Comparison of ENCODE assay signal across 11 cellular contexts in the genomic region with DNA sequence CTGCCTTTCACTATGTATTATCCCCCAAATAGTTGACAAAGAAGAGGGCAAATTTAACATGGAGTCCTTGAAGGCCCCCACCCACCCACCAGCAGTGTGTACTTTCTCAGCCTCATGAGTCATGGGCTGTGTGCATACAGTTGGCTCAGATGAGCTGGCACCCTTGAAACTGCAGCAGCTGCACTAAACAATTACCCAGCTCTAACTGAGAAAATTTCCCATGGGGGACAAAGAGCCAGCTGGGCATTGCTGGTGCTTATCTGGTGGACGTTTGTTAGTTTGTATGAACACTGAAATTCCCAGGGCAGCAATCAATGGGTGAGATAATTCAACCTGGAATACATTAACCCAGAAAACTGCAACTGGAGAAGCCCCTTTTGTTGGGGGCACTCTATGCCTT.
DNase-seq lines count a peak whose midpoint lies in the region; ATAC-seq, FAIRE-seq and TF ChIP-seq lines count a peak whose summit lies in the region.
"Had no signal": no experiment of that assay in that cellular context is flagged by ENCODE, and none has a peak within 500 bp of the region (broad histone marks: within the 10 kb centered on the region; RNA-seq: fewer than 3 reads in every experiment).

No MANE protein-coding gene starts in this region.

- peak; percentile 28 for DNase-seq in NCI-H2196 (lab: John Stamatoyannopoulos, UW; ENCODE audit: unreplicated experiment)
- no peak for DNase-seq in stimulated activated effector memory CD8-positive, alpha-beta T cell treated with anti-CD3 and anti-CD28 coated beads, Interleukin-12 subunit alpha, Interleukin-12 subunit beta, amount 100 ng/mL, for 72 hours (ENCODE audit: low spot score in 2 of 2)
- no peak for DNase-seq in omental fat pad (ENCODE audit: low spot score)
- DNase-seq in D721Med (ENCODE audit: insufficient read length, low spot score): no peak
- no peak for DNase-seq in CD4-positive, alpha-beta memory T cell
- DNase-seq: H7, IMR-90 had no signal

- no peaks in the 10 kb centered on the region for H3K27me3 ChIP-seq in CD4-positive, alpha-beta memory T cell (ENCODE audit: insufficient read depth, low read length)
- H3K27me3 ChIP-seq: SJSA1 had no signal

- H3K27ac ChIP-seq in CD4-positive, alpha-beta memory T cell (ENCODE audit: low read depth, low read length): no peak overlapping the region
- H3K27ac ChIP-seq: SJSA1, skin epidermis had no signal

- intact Hi-C loops in CD4-positive, alpha-beta memory T cell (cut with micrococcal nuclease): no loop called here

- no peak overlapping the region for H3K4me3 ChIP-seq in CD4-positive, alpha-beta memory T cell (ENCODE audit: low read length in 2 of 2)
- H3K4me3 ChIP-seq: SJSA1, skin epidermis had no signal

- TF ChIP-seq CTCF in omental fat pad (IDR thresholded peaks at IDR 0.05) (no peak), D721Med (IDR thresholded peaks at IDR 0.05; ENCODE audit: insufficient read depth, missing control alignments) (no peak)

- no peak overlapping the region for H3K4me3 Mint-ChIP-seq in stimulated activated effector memory CD8-positive, alpha-beta T cell treated with anti-CD3 and anti-CD28 coated beads, Interleukin-12 subunit alpha, Interleukin-12 subunit beta, amount 100 ng/mL, for 72 hours
- H3K4me3 Mint-ChIP-seq in CD4-positive, alpha-beta memory T cell: no peak overlapping the region

- H3K9me3 ChIP-seq in CD4-positive, alpha-beta memory T cell (ENCODE audit: control insufficient read depth in 1 of 2, low read length in 2 of 2): no peaks in the 10 kb centered on the region
- H3K9me3 ChIP-seq: SJSA1 had no signal

- CTCF ChIA-PET in CD4-positive, alpha-beta memory T cell (lab: Charles Lee; ENCODE audit: partially characterized antibody): no interaction called here

- no peaks in the 10 kb centered on the region for H3K36me3 Mint-ChIP-seq in stimulated activated effector memory CD8-positive, alpha-beta T cell treated with anti-CD3 and anti-CD28 coated beads, Interleukin-12 subunit alpha, Interleukin-12 subunit beta, amount 100 ng/mL, for 72 hours
- H3K36me3 Mint-ChIP-seq in CD4-positive, alpha-beta memory T cell: no peaks in the 10 kb centered on the region

- POLR2A ChIA-PET in CD4-positive, alpha-beta memory T cell (lab: Charles Lee; ENCODE audit: partially characterized antibody): no interaction called here

- FAIRE-seq in D721Med (lab: Jason Lieb, UNC): no peak

- H3K27me3 Mint-ChIP-seq in CD4-positive, alpha-beta memory T cell: peaks cover 0 to 2% of the 10 kb centered on the region in 2 donors

- no peaks in the 10 kb centered on the region for H3K4me1 ChIP-seq in CD4-positive, alpha-beta memory T cell (ENCODE audit: insufficient read depth, low read length)

- peak; percentile 51 for ATAC-seq in HG03039 (IDR thresholded peaks at IDR 0.05; ENCODE audit: unreplicated experiment)
- peak; percentile 69 for ATAC-seq in esophagus mucosa
- ATAC-seq in stimulated activated effector memory CD8-positive, alpha-beta T cell treated with anti-CD3 and anti-CD28 coated beads, Interleukin-12 subunit alpha, Interleukin-12 subunit beta, amount 100 ng/mL, for 72 hours: peak; percentile 66
- ATAC-seq in omental fat pad (ENCODE audit: low FRiP score): no peak

- no peak overlapping the region for H3K27ac Mint-ChIP-seq in stimulated activated effector memory CD8-positive, alpha-beta T cell treated with anti-CD3 and anti-CD28 coated beads, Interleukin-12 subunit alpha, Interleukin-12 subunit beta, amount 100 ng/mL, for 72 hours
- H3K27ac Mint-ChIP-seq in CD4-positive, alpha-beta memory T cell: no peak overlapping the region

- no peaks in the 10 kb centered on the region for H3K9me3 Mint-ChIP-seq in stimulated activated effector memory CD8-positive, alpha-beta T cell treated with anti-CD3 and anti-CD28 coated beads, Interleukin-12 subunit alpha, Interleukin-12 subunit beta, amount 100 ng/mL, for 72 hours
- H3K9me3 Mint-ChIP-seq in CD4-positive, alpha-beta memory T cell: peaks cover 0 to 4% (median 2%) of the 10 kb centered on the region in 8 donors

- H3K4me1 Mint-ChIP-seq in stimulated activated effector memory CD8-positive, alpha-beta T cell treated with anti-CD3 and anti-CD28 coated beads, Interleukin-12 subunit alpha, Interleukin-12 subunit beta, amount 100 ng/mL, for 72 hours: no peaks in the 10 kb centered on the region
- H3K4me1 Mint-ChIP-seq in CD4-positive, alpha-beta memory T cell: peaks cover 0 to 2% (median 0%) of the 10 kb centered on the region in 4 donors

- H3K36me3 ChIP-seq in CD4-positive, alpha-beta memory T cell (ENCODE audit: insufficient read depth, low read length): no peaks in the 10 kb centered on the region
- H3K36me3 ChIP-seq: SJSA1 had no signal
